Comparison of ENCODE assay signal across 18 cellular contexts in the genomic region with DNA sequence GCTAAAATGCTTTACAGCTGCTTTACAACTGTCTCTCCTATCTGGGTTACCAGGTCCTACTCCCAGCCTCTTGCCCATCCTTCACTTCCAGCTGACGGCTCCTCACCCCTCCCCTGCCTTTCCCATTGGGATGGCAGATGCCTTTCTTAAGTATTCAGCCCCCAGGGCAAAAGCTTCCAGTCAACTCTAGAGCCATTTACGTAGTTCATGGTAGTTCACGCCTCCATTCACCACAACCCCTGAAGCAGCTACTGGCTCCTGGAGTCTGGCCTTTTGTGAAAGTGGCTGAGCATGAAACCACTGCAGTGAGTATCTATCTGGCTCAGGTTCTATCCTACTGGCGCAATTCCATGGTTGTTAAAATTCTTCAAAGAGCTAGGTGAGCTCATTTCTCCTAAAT. TPM values are rescaled to one million over a fixed set of nuclear protein-coding genes. Genes with fewer than 3 reads are reported as not detected.
DNase-seq lines count a peak whose midpoint lies in the region; TF ChIP-seq lines count a peak whose summit lies in the region.
"Had no signal": no experiment of that assay in that cellular context is flagged by ENCODE, and none has a peak within 500 bp of the region (broad histone marks: within the 10 kb centered on the region; RNA-seq: fewer than 3 reads in every experiment).

No MANE protein-coding gene starts in this region.

- intact Hi-C loops in dorsolateral prefrontal cortex (cut with DNase I): no loop called here

- peak in 2 of 3 experiments; percentile 14 to 29 for DNase-seq in NCI-H1417 (lab: John Stamatoyannopoulos, UW)
- DNase-seq in NCI-H1417 treated with DMSO at 0.1 percent for 48 hours (lab: John Stamatoyannopoulos, UW): no peak
- DNase-seq in NCI-H69 (lab: John Stamatoyannopoulos, UW): peak; percentile 49
- no peak for DNase-seq in dorsolateral prefrontal cortex
- DNase-seq in myocyte (ENCODE audit: low read depth): peak; percentile 22
- no peak for DNase-seq in COR-L47 (lab: John Stamatoyannopoulos, UW)
- no peak for DNase-seq in NCI-H1930 (lab: John Stamatoyannopoulos, UW)
- DNase-seq in stimulated activated naive CD4-positive, alpha-beta T cell (lab: John Stamatoyannopoulos, UW): no peak
- DNase-seq: 8988T; activated naive CD4-positive, alpha-beta T cell treated with anti-CD3 and anti-CD28 coated beads for 36 hours; foreskin fibroblast; right cardiac atrium; SW 1271; transverse colon had no signal

- no peak overlapping the region for H3K4me3 ChIP-seq in dorsolateral prefrontal cortex
- H3K4me3 ChIP-seq: ascending aorta, BLaER1, transverse colon had no signal

- no peaks in the 10 kb centered on the region for H3K27me3 ChIP-seq in dorsolateral prefrontal cortex
- H3K27me3 ChIP-seq: ascending aorta, BLaER1, transverse colon had no signal

- H3K27ac ChIP-seq in dorsolateral prefrontal cortex: peak overlapping the region in 44 of 59 donors; percentile 7 to 84 (median 60)
- H3K27ac ChIP-seq: ascending aorta, BLaER1, neutrophil, RWPE1, transverse colon had no signal

- TF ChIP-seq CTCF in dorsolateral prefrontal cortex (IDR thresholded peaks at IDR 0.05 in 54 of 56, conservative IDR thresholded peaks at IDR 0.05 in 2 of 56; ENCODE audit: low read depth in 1 of 56, partially characterized antibody in 56 of 56): no peak

RNA-seq across cellular contexts. Expression of a gene that starts 17.1 kb away (rescaled TPM):
- total RNA-seq in dorsolateral prefrontal cortex: 10 to 100 TPM; 13.4 to 45.4 (median 31.2) TPM
- total RNA-seq in myocyte: 1.3 and 3.1 TPM in 2 replicates
- polyA plus RNA-seq in myocyte (2012): 2.2 TPM
- total RNA-seq: activated naive CD4-positive, alpha-beta T cell treated with anti-CD3 and anti-CD28 coated beads for 36 hours; ascending aorta had no signal

Comparison
In these comparisons a context has a peak if more than half of its experiments do, and no peak if none do; other contexts are left out.
1. DNase-seq: peak in NCI-H1417 (2 of 3), NCI-H69 (single experiment) and myocyte (single experiment); none in NCI-H1417 treated with DMSO at 0.1 percent for 48 hours (single experiment), dorsolateral prefrontal cortex (0 of 10), COR-L47 (single experiment), NCI-H1930 (0 of 2) and stimulated activated naive CD4-positive, alpha-beta T cell (0 of 6).